In the genomic region with DNA sequence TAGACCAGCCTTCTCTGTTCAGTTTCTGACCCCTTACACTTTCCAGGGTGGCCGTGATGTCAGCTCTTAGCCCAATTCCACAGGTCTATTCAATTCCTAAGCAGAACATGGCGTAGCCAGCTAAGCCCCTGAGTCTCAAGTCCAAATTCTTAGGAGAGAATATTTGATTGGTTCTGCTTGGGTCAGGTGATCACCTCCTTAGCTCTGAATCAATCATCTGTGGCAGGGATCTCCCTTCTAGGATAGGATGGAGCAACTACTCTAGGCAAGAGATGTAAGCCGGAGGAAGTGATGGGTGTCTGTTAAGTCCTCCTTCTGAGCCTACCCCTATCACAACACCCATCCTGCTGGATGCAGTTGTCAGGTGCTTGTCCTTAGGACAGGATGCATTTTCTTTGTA, we compare ENCODE assay signal across 17 cellular contexts. TPM values are rescaled to one million over a fixed set of nuclear protein-coding genes. Genes with fewer than 3 reads are reported as not detected.
DNase-seq lines count a peak whose midpoint lies in the region; ATAC-seq, FAIRE-seq and TF ChIP-seq lines count a peak whose summit lies in the region.
"Had no signal": no experiment of that assay in that cellular context is flagged by ENCODE, and none has a peak within 500 bp of the region (broad histone marks: within the 10 kb centered on the region; RNA-seq: fewer than 3 reads in every experiment).

No MANE protein-coding gene starts in this region.

- no peak overlapping the region for H3K4me2 ChIP-seq in HepG2 (ENCODE audit: low read depth, low read length)
- H3K4me2 ChIP-seq: GM23338 had no signal

- intact Hi-C loops in HepG2 (cut with micrococcal nuclease; ENCODE audit: unreplicated experiment): no loop called here
- intact Hi-C loops in right lobe of liver (cut with DNase I): loop anchor here in 1 of 2 donors (10.0 kb wide), 1 partner anchor 202 kb away; no protein-coding TSS in a partner anchor
- intact Hi-C loops in psoas muscle (cut with DNase I): no loop called here

- ATAC-seq in HepG2 (no peak; the same call in 2 of the 3 replicates), right lobe of liver (no peak), psoas muscle (peak in 3 of 4 donors; percentile 11 to 29 (median 26))
- ATAC-seq: GM23338 had no signal

- POLR2A ChIA-PET in HepG2 (lab: Yijun Ruan, JAX): interaction anchor here (1.1 kb wide), 1 partner anchor 15 kb away, joined by 3 read pairs; a partner anchor contains a TSS

- in situ Hi-C loops in HepG2 (cut with HindIII; ENCODE audit: extremely low pct_ligation_motif_present, low pct_unique_long_range_greater_than_20kb): no loop called here

- WGBS in HepG2 (ENCODE audit: low lambda C conversion rate): 35% methylated on average over 3 of the region's 3 CpGs
- no CpG with 5 or more reads among the region's 3 CpGs for WGBS in right lobe of liver (ENCODE audit: insufficient coverage, low coverage, low lambda C conversion rate, missing lambda C conversion rate)
- WGBS in psoas muscle, 3 donors: 57 to 81% (median 71%) methylated on average over 3 of the region's 3 CpGs

- H3K27ac Mint-ChIP-seq in T-helper 2 cell treated with Interferon-gamma antibody and Interleukin-4, amounts not matched to agents 5 μg/mL and 100 μg/mL, for 36 hours: no peak overlapping the region
- H3K27ac Mint-ChIP-seq: CD4-positive, alpha-beta T cell; GM23338 had no signal

- H3K4me1 ChIP-seq in HepG2 (ENCODE audit: insufficient read depth, low read length): peaks cover 74% of the 10 kb centered on the region
- peaks cover 0 to 14% (median 6%) of the 10 kb centered on the region in 4 donors for H3K4me1 ChIP-seq in right lobe of liver
- peaks cover 70% of the 10 kb centered on the region for H3K4me1 ChIP-seq in psoas muscle
- H3K4me1 ChIP-seq: BE2C had no signal

- no peak overlapping the region for H3K9ac ChIP-seq in HepG2 (ENCODE audit: insufficient read depth, low read depth, low read length)

- H3K27me3 ChIP-seq in HepG2 (ENCODE audit: control insufficient read depth in 1 of 2, insufficient read depth in 2 of 2, low read length in 2 of 2) (no peaks in the 10 kb centered on the region; a peak in 1 of 5 replicates), right lobe of liver (no peaks in the 10 kb centered on the region), psoas muscle (ENCODE audit: insufficient read depth in 3 of 3, low read length in 2 of 3) (no peaks in the 10 kb centered on the region)
- H3K27me3 ChIP-seq: BE2C had no signal

- TF ChIP-seq EP300 in HepG2 (IDR thresholded peaks at IDR 0.05; ENCODE audit: low read depth in 2 of 2, low read length in 2 of 2) (no peak), HepG2 (CRISPR knock-in tag; IDR thresholded peaks at IDR 0.05; ENCODE audit: borderline replicate concordance) (no peak)

- no peak for TF ChIP-seq POLR2A in HepG2 (IDR thresholded peaks at IDR 0.05; ENCODE audit: insufficient read depth in 1 of 2, low read depth in 2 of 2, low read length in 2 of 2)
- no peak for TF ChIP-seq POLR2A in right lobe of liver (IDR thresholded peaks at IDR 0.05)
- no peak for TF ChIP-seq POLR2A in GM12891 (IDR thresholded peaks at IDR 0.05; ENCODE audit: low read depth, low read length)

- CTCF ChIA-PET in HepG2 (lab: Yijun Ruan, JAX; ENCODE audit: low intra/inter-chr PET ratio, low total read pairs): no interaction called here

- DNase-seq in HepG2 (ENCODE audit: low spot score) (no peak), right lobe of liver (no peak), psoas muscle (no peak), GM12891 (ENCODE audit: insufficient read length, low spot score) (no peak)
- no peak for DNase-seq in T-helper 2 cell treated with Interferon-gamma antibody and Interleukin-4, amounts not matched to agents 5 μg/mL and 100 μg/mL, for 36 hours (ENCODE audit: low spot score)
- DNase-seq: ACHN; BE2C; C1 segment of cervical spinal cord; Caco-2; CD4-positive, alpha-beta T cell; HCEC 1CT had no signal

- H3K79me2 ChIP-seq in HepG2 (ENCODE audit: insufficient read depth, low read length): no peaks in the 10 kb centered on the region

- H3K4me1 Mint-ChIP-seq in T-helper 2 cell treated with Interferon-gamma antibody and Interleukin-4, amounts not matched to agents 5 μg/mL and 100 μg/mL, for 36 hours (ENCODE audit: low read depth): peaks cover 4% of the 10 kb centered on the region

- peaks cover 18% of the 10 kb centered on the region for H3K27me3 Mint-ChIP-seq in T-helper 2 cell treated with Interferon-gamma antibody and Interleukin-4, amounts not matched to agents 5 μg/mL and 100 μg/mL, for 36 hours (ENCODE audit: low read depth)

- H3K36me3 ChIP-seq in HepG2 (replicated peaks in 1 of 2; ENCODE audit: control insufficient read depth in 1 of 2, insufficient read depth in 2 of 2, low read length in 2 of 2) (no peaks in the 10 kb centered on the region), right lobe of liver (no peaks in the 10 kb centered on the region), psoas muscle (ENCODE audit: insufficient read depth in 1 of 2, low read depth in 1 of 2) (peaks cover 0 to 73% of the 10 kb centered on the region in 2 donors)
- H3K36me3 ChIP-seq: BE2C had no signal

- no peak for TF ChIP-seq CTCF in HepG2 (CRISPR knock-in tag; IDR thresholded peaks at IDR 0.05)
- TF ChIP-seq CTCF in right lobe of liver (IDR thresholded peaks at IDR 0.05): no peak
- no peak for TF ChIP-seq CTCF in psoas muscle (IDR thresholded peaks at IDR 0.05)

- H3K9me3 Mint-ChIP-seq in T-helper 2 cell treated with Interferon-gamma antibody and Interleukin-4, amounts not matched to agents 5 μg/mL and 100 μg/mL, for 36 hours: no peaks in the 10 kb centered on the region
- H3K9me3 Mint-ChIP-seq: CD4-positive, alpha-beta T cell; GM23338 had no signal

- H2AFZ ChIP-seq in HepG2 (ENCODE audit: low read length): no peak overlapping the region
- H2AFZ ChIP-seq: GM23338 had no signal

- no peak for TF ChIP-seq RAD21 in HepG2 (CRISPR knock-in tag; IDR thresholded peaks at IDR 0.05)

- H3K27ac ChIP-seq in HepG2 (ENCODE audit: extremely low read length, insufficient read depth, low read length): no peak overlapping the region
- H3K27ac ChIP-seq in right lobe of liver: no peak overlapping the region
- H3K27ac ChIP-seq in psoas muscle: peak overlapping the region; percentile 93

- no peaks in the 10 kb centered on the region for H3K9me3 ChIP-seq in HepG2 (ENCODE audit: low read length)
- H3K9me3 ChIP-seq in right lobe of liver: no peaks in the 10 kb centered on the region
- H3K9me3 ChIP-seq in psoas muscle: no peaks in the 10 kb centered on the region
- H3K9me3 ChIP-seq: BE2C, Caco-2 had no signal

- BruUV-seq in HepG2 (replicated peaks; lab: Mats Ljungman, UMichigan): no TSS peak

- no peaks in the 10 kb centered on the region for H4K20me1 ChIP-seq in HepG2 (ENCODE audit: insufficient read depth, low read length)

- H3K4me3 ChIP-seq in HepG2 (replicated peaks in 1 of 3; ENCODE audit: insufficient read depth in 1 of 3, low read depth in 2 of 3, low read length in 3 of 3) (no peak overlapping the region), right lobe of liver (no peak overlapping the region), psoas muscle (peak overlapping the region; percentile 22)
- H3K4me3 ChIP-seq: GM23338 had no signal

- H3K4me3 Mint-ChIP-seq in T-helper 2 cell treated with Interferon-gamma antibody and Interleukin-4, amounts not matched to agents 5 μg/mL and 100 μg/mL, for 36 hours: no peak overlapping the region
- H3K4me3 Mint-ChIP-seq: CD4-positive, alpha-beta T cell; GM23338 had no signal

- FAIRE-seq in HepG2 (lab: Jason Lieb, UNC) (no peak), GM12891 (lab: Jason Lieb, UNC) (no peak)
- FAIRE-seq: D721Med, G401.6, H54 had no signal

- no peaks in the 10 kb centered on the region for H3K36me3 Mint-ChIP-seq in T-helper 2 cell treated with Interferon-gamma antibody and Interleukin-4, amounts not matched to agents 5 μg/mL and 100 μg/mL, for 36 hours (ENCODE audit: low read depth)

RNA-seq across cellular contexts. Expression of a gene that starts 11.1 kb away (rescaled TPM):
- total RNA-seq in HepG2 (2016; rRNA removed; fragmentation: Illumina TruSeq; extraction: Trizol): 0.36 and 1.2 TPM in 2 replicates
- not detected in 2 replicates for total RNA-seq in HepG2 (2016; cell fraction: cytosol; rRNA removed; fragmentation: Illumina TruSeq; extraction: Trizol; ENCODE audit: low read depth)
- total RNA-seq in HepG2 (2016; cell fraction: insoluble cytoplasmic fraction; rRNA removed; fragmentation: Illumina TruSeq; extraction: Trizol): 0.25 and 0.54 TPM in 2 replicates
- 0.24 and 0.25 TPM in 2 replicates for total RNA-seq in HepG2 (2016; cell fraction: membrane; rRNA removed; fragmentation: Illumina TruSeq; extraction: Trizol)
- total RNA-seq in HepG2 (2016; cell fraction: nucleus; rRNA removed; fragmentation: Illumina TruSeq; extraction: Trizol): 0.53 and 1.4 TPM in 2 replicates
- polyA plus RNA-seq in HepG2 (2011; rRNA removed): 2.3 and 2.6 TPM in 2 replicates
- polyA plus RNA-seq in HepG2 (2011; cell fraction: cytosol; rRNA removed): 1.3 and 2.9 TPM in 2 replicates
- 22.6 and 33.5 TPM in 2 replicates for polyA plus RNA-seq in HepG2 (2011; cell fraction: nucleus; rRNA removed)
- 1.8 TPM in 2 replicates for polyA plus RNA-seq in HepG2 (2012)
- 0.14 TPM in 1 of 2 replicates, not detected in the other for polyA plus RNA-seq in HepG2 (2016; cell fraction: cytosol; fragmentation: Illumina TruSeq; extraction: Trizol; ENCODE audit: low read depth)
- 0.46 TPM in 1 of 2 replicates, not detected in the other for polyA plus RNA-seq in HepG2 (2016; cell fraction: insoluble cytoplasmic fraction; fragmentation: Illumina TruSeq; extraction: Trizol; ENCODE audit: low read depth)
- polyA plus RNA-seq in HepG2 (2016; cell fraction: membrane; fragmentation: Illumina TruSeq; extraction: Trizol; ENCODE audit: low read depth): 0.25 TPM in 1 of 2 replicates, not detected in the other
- polyA plus RNA-seq in HepG2 (2016; cell fraction: nucleus; fragmentation: Illumina TruSeq; extraction: Trizol; ENCODE audit: insufficient read depth, low read depth): 2.6 and 2.7 TPM in 2 replicates
- polyA minus RNA-seq in HepG2 (2011; rRNA and poly(A)+ RNA removed; ENCODE audit: low replicate concordance): 0.54 and 2.7 TPM in 2 replicates
- not detected in 2 replicates for polyA minus RNA-seq in HepG2 (2011; cell fraction: cytosol; rRNA and poly(A)+ RNA removed)
- 1.7 and 2.1 TPM in 2 replicates for polyA minus RNA-seq in HepG2 (2011; cell fraction: nucleus; rRNA and poly(A)+ RNA removed)
- total RNA-seq in right lobe of liver: 1 to 10 TPM in 5 of 6 experiments, under 1 TPM in 1; 0.88 to 4.3 (median 1.6) TPM
- under 1 TPM in 1 of 4 donors, not detected in 3; 0.46 TPM for total RNA-seq in psoas muscle
- 1 to 10 TPM in 1 of 3 donors, under 1 TPM in 2; 0.26 to 3.6 (median 0.44) TPM for polyA plus RNA-seq in psoas muscle
- polyA plus RNA-seq in GM12891 (2012; ENCODE audit: low read depth, missing spikeins): 0.65 TPM
- total RNA-seq: Caco-2 had no signal

RNA-seq across cellular contexts. Expression of a gene that starts 15.0 kb away (rescaled TPM):
- total RNA-seq in HepG2 (2016; rRNA removed; fragmentation: Illumina TruSeq; extraction: Trizol) (0.07 TPM in 1 of 2 replicates, not detected in the other), right lobe of liver (under 1 TPM in 2 of 6 experiments, not detected in 4; 0.14 to 0.25 TPM), psoas muscle (100 to 1,000 TPM; 387 to 784 (median 462) TPM)
- total RNA-seq in HepG2 (2016; cell fraction: cytosol; rRNA removed; fragmentation: Illumina TruSeq; extraction: Trizol; ENCODE audit: low read depth): not detected in 2 replicates
- 0.12 and 0.19 TPM in 2 replicates for total RNA-seq in HepG2 (2016; cell fraction: insoluble cytoplasmic fraction; rRNA removed; fragmentation: Illumina TruSeq; extraction: Trizol)
- total RNA-seq in HepG2 (2016; cell fraction: membrane; rRNA removed; fragmentation: Illumina TruSeq; extraction: Trizol): 0.07 TPM in 1 of 2 replicates, not detected in the other
- 0.65 TPM in 1 of 2 replicates, not detected in the other for total RNA-seq in HepG2 (2016; cell fraction: nucleus; rRNA removed; fragmentation: Illumina TruSeq; extraction: Trizol)
- polyA plus RNA-seq in HepG2 (2011; rRNA removed) (0.13 and 0.14 TPM in 2 replicates), psoas muscle (100 to 1,000 TPM; 136 to 315 (median 282) TPM)
- 0.12 and 0.23 TPM in 2 replicates for polyA plus RNA-seq in HepG2 (2011; cell fraction: cytosol; rRNA removed)
- polyA plus RNA-seq in HepG2 (2011; cell fraction: nucleus; rRNA removed): 0.37 and 0.42 TPM in 2 replicates
- polyA plus RNA-seq in HepG2 (2012): 0.09 and 0.24 TPM in 2 replicates
- not detected in 2 replicates for polyA plus RNA-seq in HepG2 (2016; cell fraction: cytosol; fragmentation: Illumina TruSeq; extraction: Trizol; ENCODE audit: low read depth)
- polyA plus RNA-seq in HepG2 (2016; cell fraction: insoluble cytoplasmic fraction; fragmentation: Illumina TruSeq; extraction: Trizol; ENCODE audit: low read depth): 0.20 TPM in 1 of 2 replicates, not detected in the other
- polyA plus RNA-seq in HepG2 (2016; cell fraction: membrane; fragmentation: Illumina TruSeq; extraction: Trizol; ENCODE audit: low read depth): not detected in 2 replicates
- polyA plus RNA-seq in HepG2 (2016; cell fraction: nucleus; fragmentation: Illumina TruSeq; extraction: Trizol; ENCODE audit: insufficient read depth, low read depth): 0.52 TPM in 1 of 2 replicates, not detected in the other
- 1.4 TPM in 1 of 2 replicates, not detected in the other for polyA minus RNA-seq in HepG2 (2011; rRNA and poly(A)+ RNA removed; ENCODE audit: low replicate concordance)
- not detected in 2 replicates for polyA minus RNA-seq in HepG2 (2011; cell fraction: cytosol; rRNA and poly(A)+ RNA removed)
- not detected in 2 replicates for polyA minus RNA-seq in HepG2 (2011; cell fraction: nucleus; rRNA and poly(A)+ RNA removed)
- 0.15 TPM for polyA plus RNA-seq in GM12891 (2012; ENCODE audit: low read depth, missing spikeins)
- total RNA-seq: CD4-positive, alpha-beta T cell had no signal

RNA-seq across cellular contexts. Expression of a gene that starts 22.0 kb away (rescaled TPM):
- total RNA-seq in HepG2 (2016; rRNA removed; fragmentation: Illumina TruSeq; extraction: Trizol) (not detected in 2 replicates), right lobe of liver (not detected), psoas muscle (not detected)
- total RNA-seq in HepG2 (2016; cell fraction: cytosol; rRNA removed; fragmentation: Illumina TruSeq; extraction: Trizol; ENCODE audit: low read depth): not detected in 2 replicates
- not detected in 2 replicates for total RNA-seq in HepG2 (2016; cell fraction: insoluble cytoplasmic fraction; rRNA removed; fragmentation: Illumina TruSeq; extraction: Trizol)
- total RNA-seq in HepG2 (2016; cell fraction: membrane; rRNA removed; fragmentation: Illumina TruSeq; extraction: Trizol): not detected in 2 replicates
- total RNA-seq in HepG2 (2016; cell fraction: nucleus; rRNA removed; fragmentation: Illumina TruSeq; extraction: Trizol): not detected in 2 replicates
- polyA plus RNA-seq in HepG2 (2011; rRNA removed) (0.05 and 0.07 TPM in 2 replicates), psoas muscle (not detected)
- polyA plus RNA-seq in HepG2 (2011; cell fraction: cytosol; rRNA removed): not detected in 2 replicates
- 0.24 and 0.43 TPM in 2 replicates for polyA plus RNA-seq in HepG2 (2011; cell fraction: nucleus; rRNA removed)
- polyA plus RNA-seq in HepG2 (2012): 0.17 TPM in 1 of 2 replicates, not detected in the other
- polyA plus RNA-seq in HepG2 (2016; cell fraction: cytosol; fragmentation: Illumina TruSeq; extraction: Trizol; ENCODE audit: low read depth): not detected in 2 replicates
- not detected in 2 replicates for polyA plus RNA-seq in HepG2 (2016; cell fraction: insoluble cytoplasmic fraction; fragmentation: Illumina TruSeq; extraction: Trizol; ENCODE audit: low read depth)
- polyA plus RNA-seq in HepG2 (2016; cell fraction: membrane; fragmentation: Illumina TruSeq; extraction: Trizol; ENCODE audit: low read depth): not detected in 2 replicates
- not detected in 2 replicates for polyA plus RNA-seq in HepG2 (2016; cell fraction: nucleus; fragmentation: Illumina TruSeq; extraction: Trizol; ENCODE audit: insufficient read depth, low read depth)
- polyA minus RNA-seq in HepG2 (2011; rRNA and poly(A)+ RNA removed; ENCODE audit: low replicate concordance): not detected in 2 replicates
- polyA minus RNA-seq in HepG2 (2011; cell fraction: cytosol; rRNA and poly(A)+ RNA removed): not detected in 2 replicates
- polyA minus RNA-seq in HepG2 (2011; cell fraction: nucleus; rRNA and poly(A)+ RNA removed): not detected in 2 replicates
- not detected for polyA plus RNA-seq in GM12891 (2012; ENCODE audit: low read depth, missing spikeins)
- total RNA-seq: A172; CD4-positive, alpha-beta T cell; HT-29 had no signal
- polyA plus RNA-seq: GM23338 had no signal

RNA-seq across cellular contexts. Expression of a gene that starts 25.7 kb away (rescaled TPM):
- total RNA-seq in HepG2 (2016; rRNA removed; fragmentation: Illumina TruSeq; extraction: Trizol): 37.0 and 48.9 TPM in 2 replicates
- 20.8 and 25.9 TPM in 2 replicates for total RNA-seq in HepG2 (2016; cell fraction: cytosol; rRNA removed; fragmentation: Illumina TruSeq; extraction: Trizol; ENCODE audit: low read depth)
- total RNA-seq in HepG2 (2016; cell fraction: insoluble cytoplasmic fraction; rRNA removed; fragmentation: Illumina TruSeq; extraction: Trizol): 42.7 and 51.6 TPM in 2 replicates
- total RNA-seq in HepG2 (2016; cell fraction: membrane; rRNA removed; fragmentation: Illumina TruSeq; extraction: Trizol): 26.7 and 29.9 TPM in 2 replicates
- 42.0 and 44.6 TPM in 2 replicates for total RNA-seq in HepG2 (2016; cell fraction: nucleus; rRNA removed; fragmentation: Illumina TruSeq; extraction: Trizol)
- 119 and 129 TPM in 2 replicates for polyA plus RNA-seq in HepG2 (2011; rRNA removed)
- polyA plus RNA-seq in HepG2 (2011; cell fraction: cytosol; rRNA removed): 118 and 122 TPM in 2 replicates
- 242 and 245 TPM in 2 replicates for polyA plus RNA-seq in HepG2 (2011; cell fraction: nucleus; rRNA removed)
- polyA plus RNA-seq in HepG2 (2012): 63.5 and 90.0 TPM in 2 replicates
- 24.1 and 27.7 TPM in 2 replicates for polyA plus RNA-seq in HepG2 (2016; cell fraction: cytosol; fragmentation: Illumina TruSeq; extraction: Trizol; ENCODE audit: low read depth)
- polyA plus RNA-seq in HepG2 (2016; cell fraction: insoluble cytoplasmic fraction; fragmentation: Illumina TruSeq; extraction: Trizol; ENCODE audit: low read depth): 63.3 and 64.7 TPM in 2 replicates
- 36.5 and 39.6 TPM in 2 replicates for polyA plus RNA-seq in HepG2 (2016; cell fraction: membrane; fragmentation: Illumina TruSeq; extraction: Trizol; ENCODE audit: low read depth)
- polyA plus RNA-seq in HepG2 (2016; cell fraction: nucleus; fragmentation: Illumina TruSeq; extraction: Trizol; ENCODE audit: insufficient read depth, low read depth): 101 and 104 TPM in 2 replicates
- 155 and 173 TPM in 2 replicates for polyA minus RNA-seq in HepG2 (2011; rRNA and poly(A)+ RNA removed; ENCODE audit: low replicate concordance)
- polyA minus RNA-seq in HepG2 (2011; cell fraction: cytosol; rRNA and poly(A)+ RNA removed): 37.4 and 40.5 TPM in 2 replicates
- polyA minus RNA-seq in HepG2 (2011; cell fraction: nucleus; rRNA and poly(A)+ RNA removed): 76.9 and 109 TPM in 2 replicates
- total RNA-seq in right lobe of liver: 10 to 100 TPM; 17.2 to 82.3 (median 30.4) TPM
- total RNA-seq in psoas muscle: 10 to 100 TPM; 11.9 to 20.9 (median 14.9) TPM
- 10 to 100 TPM; 13.1 to 29.0 (median 14.5) TPM for polyA plus RNA-seq in psoas muscle
- 90.6 TPM for polyA plus RNA-seq in GM12891 (2012; ENCODE audit: low read depth, missing spikeins)

RNA-seq across cellular contexts. Expression of a gene that starts 34.3 kb away (rescaled TPM):
- total RNA-seq in HepG2 (2016; rRNA removed; fragmentation: Illumina TruSeq; extraction: Trizol) (0.38 TPM in 1 of 2 replicates, not detected in the other), right lobe of liver (not detected), psoas muscle (under 1 TPM in 3 of 4 donors, not detected in 1; 0.10 to 0.92 (median 0.34) TPM)
- total RNA-seq in HepG2 (2016; cell fraction: cytosol; rRNA removed; fragmentation: Illumina TruSeq; extraction: Trizol; ENCODE audit: low read depth): 0.20 and 0.26 TPM in 2 replicates
- 0.15 TPM in 1 of 2 replicates, not detected in the other for total RNA-seq in HepG2 (2016; cell fraction: insoluble cytoplasmic fraction; rRNA removed; fragmentation: Illumina TruSeq; extraction: Trizol)
- total RNA-seq in HepG2 (2016; cell fraction: membrane; rRNA removed; fragmentation: Illumina TruSeq; extraction: Trizol): 0.07 and 0.43 TPM in 2 replicates
- total RNA-seq in HepG2 (2016; cell fraction: nucleus; rRNA removed; fragmentation: Illumina TruSeq; extraction: Trizol): 0.25 and 0.37 TPM in 2 replicates
- polyA plus RNA-seq in HepG2 (2011; rRNA removed) (0.79 and 1.0 TPM in 2 replicates), psoas muscle (under 1 TPM; 0.03 to 0.16 (median 0.09) TPM)
- polyA plus RNA-seq in HepG2 (2011; cell fraction: cytosol; rRNA removed): 0.54 and 0.83 TPM in 2 replicates
- polyA plus RNA-seq in HepG2 (2011; cell fraction: nucleus; rRNA removed): 5.5 and 6.9 TPM in 2 replicates
- 1.1 and 1.2 TPM in 2 replicates for polyA plus RNA-seq in HepG2 (2012)
- 0.17 and 0.28 TPM in 2 replicates for polyA plus RNA-seq in HepG2 (2016; cell fraction: cytosol; fragmentation: Illumina TruSeq; extraction: Trizol; ENCODE audit: low read depth)
- polyA plus RNA-seq in HepG2 (2016; cell fraction: insoluble cytoplasmic fraction; fragmentation: Illumina TruSeq; extraction: Trizol; ENCODE audit: low read depth): 0.23 TPM in 1 of 2 replicates, not detected in the other
- polyA plus RNA-seq in HepG2 (2016; cell fraction: membrane; fragmentation: Illumina TruSeq; extraction: Trizol; ENCODE audit: low read depth): 0.19 and 0.29 TPM in 2 replicates
- 0.96 and 1.8 TPM in 2 replicates for polyA plus RNA-seq in HepG2 (2016; cell fraction: nucleus; fragmentation: Illumina TruSeq; extraction: Trizol; ENCODE audit: insufficient read depth, low read depth)
- 1.8 and 2.7 TPM in 2 replicates for polyA minus RNA-seq in HepG2 (2011; rRNA and poly(A)+ RNA removed; ENCODE audit: low replicate concordance)
- polyA minus RNA-seq in HepG2 (2011; cell fraction: cytosol; rRNA and poly(A)+ RNA removed): 0.59 and 0.79 TPM in 2 replicates
- 0.50 and 1.3 TPM in 2 replicates for polyA minus RNA-seq in HepG2 (2011; cell fraction: nucleus; rRNA and poly(A)+ RNA removed)
- polyA plus RNA-seq in GM12891 (2012; ENCODE audit: low read depth, missing spikeins): 0.08 TPM
- total RNA-seq: CD4-positive, alpha-beta T cell; HT-29 had no signal

Comparison
In these comparisons a context has a peak if more than half of its experiments do, and no peak if none do; other contexts are left out.
1. ATAC-seq: peak in psoas muscle (3 of 4); none in HepG2 (single experiment) and right lobe of liver (0 of 4).
2. RNA of a gene that starts 15.0 kb away (total RNA-seq): 387 to 784 TPM in psoas muscle; 0.07 to 0.65 TPM in HepG2 and 0.14 to 0.25 TPM in right lobe of liver; every median in the first group is over 100 times any median in the second.